In genomic region chr11:40104941-40105550, GRCh38 we compare ENCODE assay signal across 21 cellular contexts.
"Had no signal": no experiment of that assay in that cellular context is flagged by ENCODE, and none has a peak within 500 bp of the region (broad histone marks: within the 10 kb centered on the region; RNA-seq: fewer than 3 reads in every experiment).

No MANE protein-coding gene starts in this region.

- H3K36me3 Mint-ChIP-seq: activated naive CD4-positive, alpha-beta T cell treated with anti-CD3 and anti-CD28 coated beads, Interleukin-2, amount 50 U/mL, for 24 hours had no signal

- H3K27me3 Mint-ChIP-seq: activated naive CD4-positive, alpha-beta T cell treated with anti-CD3 and anti-CD28 coated beads, Interleukin-2, amount 50 U/mL, for 24 hours had no signal

- H3K4me3 ChIP-seq: breast epithelium, SJCRH30 had no signal

- H3K27ac Mint-ChIP-seq: activated CD8-positive, alpha-beta T cell treated with anti-CD3 and anti-CD28 coated beads, Interleukin-2, amount 10 ng/mL, durations not matched to agents 7 days and 5 days; activated naive CD4-positive, alpha-beta T cell treated with anti-CD3 and anti-CD28 coated beads, Interleukin-2, amount 50 U/mL, for 24 hours; T-helper 1 cell treated with Interleukin-12 subunit alpha and Interleukin-12 subunit beta and Interleukin-4 antibody, amounts not matched to agents 30 μg/mL and 1 μg/mL, for 36 hours had no signal

- H3K36me3 ChIP-seq: breast epithelium, SJCRH30 had no signal

- H3K9me3 ChIP-seq: SJCRH30 had no signal

- H3K4me1 Mint-ChIP-seq: activated naive CD4-positive, alpha-beta T cell treated with anti-CD3 and anti-CD28 coated beads, Interleukin-2, amount 50 U/mL, for 24 hours had no signal

- H3K27ac ChIP-seq: breast epithelium, RWPE1, SJCRH30 had no signal

- H3K4me1 ChIP-seq: breast epithelium, SJCRH30 had no signal

- ATAC-seq: activated CD8-positive, alpha-beta T cell treated with anti-CD3 and anti-CD28 coated beads, Interleukin-2, amount 10 ng/mL, durations not matched to agents 7 days and 5 days; Panc1 had no signal

- H3K4me3 Mint-ChIP-seq: activated CD8-positive, alpha-beta T cell treated with anti-CD3 and anti-CD28 coated beads, Interleukin-2, amount 10 ng/mL, durations not matched to agents 7 days and 5 days; activated naive CD4-positive, alpha-beta T cell treated with anti-CD3 and anti-CD28 coated beads, Interleukin-2, amount 50 U/mL, for 24 hours; T-helper 1 cell treated with Interleukin-12 subunit alpha and Interleukin-12 subunit beta and Interleukin-4 antibody, amounts not matched to agents 30 μg/mL and 1 μg/mL, for 36 hours had no signal

- DNase-seq: activated CD4-positive, alpha-beta T cell treated with anti-CD3 and anti-CD28 coated beads for 48 hours; activated CD4-positive, alpha-beta T cell treated with anti-CD3 and anti-CD28 coated beads, Interleukin-2, amount 50 U/mL, for 4 hours; activated CD4-positive, CD25-positive, alpha-beta regulatory T cell treated with anti-CD3 and anti-CD28 coated beads, Interleukin-2, amount 50 U/mL, for 72 hours; activated CD8-positive, alpha-beta memory T cell treated with anti-CD3 and anti-CD28 coated beads, Interleukin-2, amount 50 U/mL, for 48 hours; activated CD8-positive, alpha-beta T cell treated with anti-CD3 and anti-CD28 coated beads, Interleukin-2, amount 10 ng/mL, durations not matched to agents 7 days and 5 days; activated T-cell treated with anti-CD3 and anti-CD28 coated beads, Interleukin-2, amount 50 U/mL, for 1 hour; aorta; caudate nucleus; NCI-H1092 treated with DMSO at 0.1 percent for 48 hours; NCI-H1436; NCI-H1694 treated with DMSO at 0.1 percent for 48 hours; NCI-H2029 treated with DMSO at 0.1 percent for 48 hours; NCI-H510A treated with DMSO at 0.1 percent for 48 hours; OCI-M1; Right ventricle myocardium superior had no signal

- H3K27me3 ChIP-seq: breast epithelium, SJCRH30 had no signal
